21 cellular contexts compared by ENCODE assay signal in genomic region chr2:123015186-123015585, GRCh38.
DNase-seq lines count a peak whose midpoint lies in the region; ATAC-seq and TF ChIP-seq lines count a peak whose summit lies in the region.
"Had no signal": no experiment of that assay in that cellular context is flagged by ENCODE, and none has a peak within 500 bp of the region (broad histone marks: within the 10 kb centered on the region; RNA-seq: fewer than 3 reads in every experiment).

No MANE protein-coding gene starts in this region.

- peaks cover 0 to 5% (median 0%) of the 10 kb centered on the region in 4 donors for H3K4me1 ChIP-seq in right lobe of liver
- H3K4me1 ChIP-seq: A549, BLaER1, HAP-1 had no signal

- DNase-seq in NCI-H748 (lab: John Stamatoyannopoulos, UW; ENCODE audit: unreplicated experiment) (peak; percentile 3), NCI-H748 treated with DMSO at 0.1 percent for 48 hours (lab: John Stamatoyannopoulos, UW) (no peak), glutamatergic neuron (no peak), right lobe of liver (no peak), NCI-H187 (lab: John Stamatoyannopoulos, UW) (no peak)
- no peak for DNase-seq in effector memory CD8-positive, alpha-beta T cell
- DNase-seq: AML-193; Calu3; CD8-positive, alpha-beta T cell; DMS 273 treated with DMSO at 0.1 percent for 48 hours; DMS53; DND-41; EL; GM23248 had no signal

- no peak for TF ChIP-seq POLR2A in right lobe of liver (IDR thresholded peaks at IDR 0.05)

- no peak overlapping the region for H3K4me3 Mint-ChIP-seq in glutamatergic neuron (ENCODE audit: unreplicated experiment)
- no peak overlapping the region for H3K4me3 Mint-ChIP-seq in effector memory CD8-positive, alpha-beta T cell
- H3K4me3 Mint-ChIP-seq: CD14-positive monocyte; CD8-positive, alpha-beta T cell had no signal

- TF ChIP-seq CTCF in glutamatergic neuron (IDR thresholded peaks at IDR 0.05; ENCODE audit: partially characterized antibody, unreplicated experiment), result no peak
- TF ChIP-seq CTCF in right lobe of liver (IDR thresholded peaks at IDR 0.05), result no peak

- H3K9me3 Mint-ChIP-seq in glutamatergic neuron (ENCODE audit: unreplicated experiment), result no peaks in the 10 kb centered on the region
- peaks cover 6 to 16% of the 10 kb centered on the region in 2 donors for H3K9me3 Mint-ChIP-seq in effector memory CD8-positive, alpha-beta T cell

- H3K27me3 ChIP-seq in right lobe of liver, result no peaks in the 10 kb centered on the region
- H3K27me3 ChIP-seq: BLaER1 had no signal

- peak; percentile 38 to 82 (median 74) for ATAC-seq in right lobe of liver
- no peak for ATAC-seq in effector memory CD8-positive, alpha-beta T cell (replicated peaks)
- ATAC-seq in GM19328 (IDR thresholded peaks at IDR 0.05; ENCODE audit: unreplicated experiment), result no peak
- ATAC-seq: A549; CD8-positive, alpha-beta T cell; GM12878 had no signal

- peaks cover 5% of the 10 kb centered on the region for H3K4me1 Mint-ChIP-seq in glutamatergic neuron (ENCODE audit: low read depth, unreplicated experiment)
- H3K4me1 Mint-ChIP-seq in effector memory CD8-positive, alpha-beta T cell (ENCODE audit: low read depth in 2 of 2), result no peaks in the 10 kb centered on the region
- H3K4me1 Mint-ChIP-seq: CD14-positive monocyte had no signal

- no peak overlapping the region for H3K4me3 ChIP-seq in right lobe of liver
- H3K4me3 ChIP-seq: A549, BLaER1, GM12878, GM23248, HAP-1 had no signal

- WGBS in right lobe of liver (ENCODE audit: insufficient coverage, low coverage, low lambda C conversion rate, missing lambda C conversion rate), result 7% methylated on average over 2 of the region's 2 CpGs

- no peak overlapping the region for H3K27ac ChIP-seq in right lobe of liver
- H3K27ac ChIP-seq: 22Rv1, A549, BLaER1, GM23248 had no signal

- no peaks in the 10 kb centered on the region for H3K36me3 ChIP-seq in right lobe of liver
- H3K36me3 ChIP-seq: BLaER1, HAP-1 had no signal

- intact Hi-C loops in right lobe of liver (cut with DNase I), result no loop called here

- H3K27ac Mint-ChIP-seq in glutamatergic neuron (ENCODE audit: unreplicated experiment), result peak overlapping the region; percentile 48
- H3K27ac Mint-ChIP-seq in effector memory CD8-positive, alpha-beta T cell, result no peak overlapping the region
- H3K27ac Mint-ChIP-seq: CD14-positive monocyte; CD8-positive, alpha-beta T cell had no signal

- H3K9me3 ChIP-seq in right lobe of liver, result no peaks in the 10 kb centered on the region
- H3K9me3 ChIP-seq: A549, BLaER1, HAP-1 had no signal

- H3K27me3 Mint-ChIP-seq in glutamatergic neuron (ENCODE audit: unreplicated experiment), result peaks cover 1% of the 10 kb centered on the region
- no peaks in the 10 kb centered on the region for H3K27me3 Mint-ChIP-seq in effector memory CD8-positive, alpha-beta T cell

- H3K36me3 Mint-ChIP-seq in glutamatergic neuron (ENCODE audit: unreplicated experiment), result no peaks in the 10 kb centered on the region
- no peaks in the 10 kb centered on the region for H3K36me3 Mint-ChIP-seq in effector memory CD8-positive, alpha-beta T cell (ENCODE audit: insufficient read depth)
- H3K36me3 Mint-ChIP-seq: CD14-positive monocyte; CD8-positive, alpha-beta T cell had no signal

Comparison
In these comparisons a context has a peak if more than half of its experiments do, and no peak if none do; other contexts are left out.
1. ATAC-seq: peak in right lobe of liver (4 of 4); none in effector memory CD8-positive, alpha-beta T cell (single experiment) and GM19328 (single experiment).